ENCODE assay signal across 1 cellular context in the genomic region with DNA sequence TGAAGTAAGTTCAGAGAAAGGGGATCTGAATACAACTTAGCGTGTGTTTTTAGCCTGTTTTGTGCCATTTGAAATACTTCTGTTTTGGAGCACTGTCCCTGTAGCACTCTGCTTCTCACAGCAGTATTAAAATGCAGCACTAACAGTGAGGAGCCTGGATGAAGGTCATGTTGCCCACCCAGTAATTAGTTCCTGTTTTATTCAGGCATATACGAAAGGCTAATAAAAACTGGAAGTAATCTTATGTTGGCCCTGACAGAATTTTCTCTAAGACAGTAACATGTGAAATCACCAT.
TF ChIP-seq lines count a peak whose summit lies in the region.

No MANE protein-coding gene starts in this region.

TF ChIP-seq in HepG2, 621 proteins besides CTCF, POLR2A, EP300 and RAD21 (continued from another document):
- TF ChIP-seq ZNF207 (IDR thresholded peaks at IDR 0.05; ENCODE audit: borderline replicate concordance) (no peak), ZNF414 (CRISPR knock-in tag; IDR thresholded peaks at IDR 0.05) (no peak), ZFP90 (CRISPR knock-in tag; IDR thresholded peaks at IDR 0.05; ENCODE audit: borderline replicate concordance) (no peak)
